ENCODE assay signal across 24 cellular contexts in genomic region chr10:53010362-53010907, GRCh38.
DNase-seq lines count a peak whose midpoint lies in the region; ATAC-seq, FAIRE-seq and TF ChIP-seq lines count a peak whose summit lies in the region.
"Had no signal": no experiment of that assay in that cellular context is flagged by ENCODE, and none has a peak within 500 bp of the region (broad histone marks: within the 10 kb centered on the region; RNA-seq: fewer than 3 reads in every experiment).

No MANE protein-coding gene starts in this region.

- H3K9ac ChIP-seq in HepG2 (ENCODE audit: insufficient read depth, low read depth, low read length) = no peak overlapping the region
- H3K9ac ChIP-seq: SK-N-SH had no signal

- H4K20me1 ChIP-seq in HepG2 (ENCODE audit: insufficient read depth, low read length) = no peaks in the 10 kb centered on the region

- no peaks in the 10 kb centered on the region for H3K79me2 ChIP-seq in HepG2 (ENCODE audit: insufficient read depth, low read length)

- H3K4me1 ChIP-seq in HepG2 (ENCODE audit: insufficient read depth, low read length) = peaks cover 58% of the 10 kb centered on the region
- H3K4me1 ChIP-seq in right lobe of liver = peaks cover 0 to 23% (median 9%) of the 10 kb centered on the region in 4 donors
- H3K4me1 ChIP-seq in pancreas = peaks cover 0 to 10% (median 9%) of the 10 kb centered on the region in 3 donors
- H3K4me1 ChIP-seq: Peyer's patch had no signal

- no peak for FAIRE-seq in HepG2 (lab: Jason Lieb, UNC)
- no peak for FAIRE-seq in pancreas (lab: Jason Lieb, UNC)
- FAIRE-seq: D721Med, GM12878 had no signal

- H3K27ac ChIP-seq in HepG2 (ENCODE audit: extremely low read length, insufficient read depth, low read length) (peak overlapping the region; percentile 51), right lobe of liver (no peak overlapping the region), pancreas (no peak overlapping the region)
- H3K27ac ChIP-seq: Peyer's patch had no signal

- H3K36me3 ChIP-seq in HepG2 (replicated peaks in 1 of 2; ENCODE audit: control insufficient read depth in 1 of 2, insufficient read depth in 2 of 2, low read length in 2 of 2) = no peaks in the 10 kb centered on the region
- H3K36me3 ChIP-seq in right lobe of liver = no peaks in the 10 kb centered on the region
- no peaks in the 10 kb centered on the region for H3K36me3 ChIP-seq in pancreas
- H3K36me3 ChIP-seq: MG63, Peyer's patch had no signal

- ATAC-seq in HepG2 (no peak), right lobe of liver (no peak), pancreas (peak in 3 of 4 donors; percentile 52 to 80 (median 64))
- ATAC-seq: GM12878 had no signal

- TF ChIP-seq CTCF in HepG2 (CRISPR knock-in tag; IDR thresholded peaks at IDR 0.05) (no peak), right lobe of liver (IDR thresholded peaks at IDR 0.05) (no peak), pancreas (IDR thresholded peaks at IDR 0.05) (no peak)

- H3K27me3 ChIP-seq in HepG2 (ENCODE audit: control insufficient read depth in 1 of 2, insufficient read depth in 2 of 2, low read length in 2 of 2) = no peaks in the 10 kb centered on the region; a peak in 1 of 5 replicates
- H3K27me3 ChIP-seq in right lobe of liver = no peaks in the 10 kb centered on the region
- H3K27me3 ChIP-seq in pancreas = no peaks in the 10 kb centered on the region
- H3K27me3 ChIP-seq: MG63, Peyer's patch had no signal

- TF ChIP-seq RAD21 in HepG2 (CRISPR knock-in tag; IDR thresholded peaks at IDR 0.05) = no peak

- H3K4me2 ChIP-seq in HepG2 (ENCODE audit: low read depth, low read length) = no peak overlapping the region
- H3K4me2 ChIP-seq: SK-N-SH had no signal

- no peak overlapping the region for H3K27ac Mint-ChIP-seq in activated naive CD8-positive, alpha-beta T cell treated with anti-CD3 and anti-CD28 coated beads for 36 hours

- no peaks in the 10 kb centered on the region for H3K27me3 Mint-ChIP-seq in activated naive CD8-positive, alpha-beta T cell treated with anti-CD3 and anti-CD28 coated beads for 36 hours

- TF ChIP-seq POLR2A in HepG2 (IDR thresholded peaks at IDR 0.05; ENCODE audit: insufficient read depth in 1 of 2, low read depth in 2 of 2, low read length in 2 of 2) (no peak), right lobe of liver (IDR thresholded peaks at IDR 0.05) (no peak)

- peaks cover 4% of the 10 kb centered on the region for H3K9me3 Mint-ChIP-seq in activated naive CD8-positive, alpha-beta T cell treated with anti-CD3 and anti-CD28 coated beads for 36 hours

- CTCF ChIA-PET in HepG2 (lab: Yijun Ruan, JAX; ENCODE audit: low intra/inter-chr PET ratio, low total read pairs) = no interaction called here

- intact Hi-C loops in HepG2 (cut with micrococcal nuclease; ENCODE audit: unreplicated experiment) (loop anchor here (5.0 kb wide), 1 partner anchor 1862 kb away; no protein-coding TSS in a partner anchor), right lobe of liver (cut with DNase I) (no loop called here), pancreas (cut with DNase I) (no loop called here)

- H3K36me3 Mint-ChIP-seq in activated naive CD8-positive, alpha-beta T cell treated with anti-CD3 and anti-CD28 coated beads for 36 hours = no peaks in the 10 kb centered on the region

- H3K4me1 Mint-ChIP-seq in activated naive CD8-positive, alpha-beta T cell treated with anti-CD3 and anti-CD28 coated beads for 36 hours = no peaks in the 10 kb centered on the region

- H3K9me3 ChIP-seq in HepG2 (ENCODE audit: low read length) (peaks cover 7% of the 10 kb centered on the region; the same call in 1 of the 2 replicates), right lobe of liver (no peaks in the 10 kb centered on the region), pancreas (no peaks in the 10 kb centered on the region)
- H3K9me3 ChIP-seq: MG63, Peyer's patch, SK-N-SH had no signal

- peak overlapping the region; percentile 8 for H2AFZ ChIP-seq in HepG2 (ENCODE audit: low read length)

- WGBS in HepG2 (ENCODE audit: low lambda C conversion rate) = 35% methylated on average over 3 of the region's 3 CpGs
- 77% methylated on average over 3 of the region's 3 CpGs for WGBS in right lobe of liver (ENCODE audit: insufficient coverage, low coverage, low lambda C conversion rate, missing lambda C conversion rate)
- 24 to 43% methylated on average over 3 of the region's 3 CpGs for WGBS in pancreas, 2 donors

- in situ Hi-C loops in HepG2 (cut with HindIII; ENCODE audit: extremely low pct_ligation_motif_present, low pct_unique_long_range_greater_than_20kb) = no loop called here

- H3K4me3 ChIP-seq in HepG2 (replicated peaks in 1 of 3; ENCODE audit: insufficient read depth in 1 of 3, low read depth in 2 of 3, low read length in 3 of 3) (no peak overlapping the region), right lobe of liver (no peak overlapping the region), pancreas (no peak overlapping the region)
- H3K4me3 ChIP-seq: GM12878, MG63, Peyer's patch had no signal

- DNase-seq in HepG2 (ENCODE audit: low spot score) (peak; percentile 56), right lobe of liver (no peak), NCI-H774 (lab: John Stamatoyannopoulos, UW) (peak; percentile 59), pancreas (no peak), OCI-M1 (lab: John Stamatoyannopoulos, UW) (no peak), mucosa of gallbladder (ENCODE audit: low spot score) (no peak)
- no peak for DNase-seq in activated naive CD8-positive, alpha-beta T cell treated with anti-CD3 and anti-CD28 coated beads for 36 hours
- DNase-seq: GDM1, GOT3, HCEC 1CT, IMR-90, KG1, MG63, NCI-H1105 treated with DMSO at 0.1 percent for 48 hours, NCI-H1694, NCI-H2029 treated with DMSO at 0.1 percent for 48 hours, NCI-H2227 treated with DMSO at 0.1 percent for 48 hours, NCI-H510A treated with DMSO at 0.1 percent for 48 hours, Peyer's patch, SIG-M5, SK-N-SH, SW 1271 had no signal

- H3K4me3 Mint-ChIP-seq in activated naive CD8-positive, alpha-beta T cell treated with anti-CD3 and anti-CD28 coated beads for 36 hours = no peak overlapping the region

- BruUV-seq in HepG2 (replicated peaks; lab: Mats Ljungman, UMichigan) = no TSS peak

- TF ChIP-seq EP300 in HepG2 (IDR thresholded peaks at IDR 0.05; ENCODE audit: low read depth in 2 of 2, low read length in 2 of 2) (peak in 1 of 2 experiments; percentile 65; a peak in 2 of 4 replicates), HepG2 (CRISPR knock-in tag; IDR thresholded peaks at IDR 0.05; ENCODE audit: borderline replicate concordance) (no peak)

- POLR2A ChIA-PET in HepG2 (lab: Yijun Ruan, JAX) = no interaction called here

TF ChIP-seq in HepG2, 621 proteins besides CTCF, POLR2A, EP300 and RAD21 (continues in another document):
- TF ChIP-seq BCL6 (CRISPR knock-in tag; IDR thresholded peaks at IDR 0.05) (peak; percentile 39; the same call in 1 of the 2 replicates), ZMYM4 (CRISPR knock-in tag; IDR thresholded peaks at IDR 0.05) (peak; percentile 20; the same call in 1 of the 2 replicates), TFAP4 (IDR thresholded peaks at IDR 0.05; ENCODE audit: borderline replicate concordance, low read depth) (0 out of 2 replicates have a peak, but pooled peaks have one; percentile 14), JUNB (CRISPR knock-in tag; IDR thresholded peaks at IDR 0.05; ENCODE audit: borderline replicate concordance) (no peak), ZNF629 (CRISPR knock-in tag; conservative IDR thresholded peaks at IDR 0.05) (no peak), SOX5 (CRISPR knock-in tag; IDR thresholded peaks at IDR 0.05; ENCODE audit: borderline replicate concordance) (peak; percentile 49; the same call in 1 of the 2 replicates), PPARG (CRISPR knock-in tag; conservative IDR thresholded peaks at IDR 0.05) (peak; percentile 22; the same call in 1 of the 2 replicates), FOXA3 (CRISPR knock-in tag; IDR thresholded peaks at IDR 0.05) (peak; percentile 34; the same call in 1 of the 2 replicates), HNF4A (CRISPR knock-in tag; IDR thresholded peaks at IDR 0.05) (peak; percentile 16; the same call in 1 of the 2 replicates), TCF7 (IDR thresholded peaks at IDR 0.05; ENCODE audit: low read depth) (peak; percentile 72), NFIC (IDR thresholded peaks at IDR 0.05; ENCODE audit: low read length) (0 out of 2 replicates have a peak, but pooled peaks have one; percentile 46), NCOA2 (CRISPR knock-in tag; IDR thresholded peaks at IDR 0.05) (peak; percentile 46; the same call in 1 of the 2 replicates), SOX13 (IDR thresholded peaks at IDR 0.05) (no peak), SOX13 (CRISPR knock-in tag; conservative IDR thresholded peaks at IDR 0.05 in 1 of 2, IDR thresholded peaks at IDR 0.05 in 1 of 2) (peak in 1 of 2 experiments; percentile 56; a peak in 1 of 4 replicates), ZNF256 (CRISPR knock-in tag; conservative IDR thresholded peaks at IDR 0.05) (no peak), POGK (CRISPR knock-in tag; conservative IDR thresholded peaks at IDR 0.05) (no peak)

Comparison
In these comparisons a context has a peak if more than half of its experiments do, and no peak if none do; other contexts are left out.
1. DNase-seq: peak in HepG2 (single experiment) and NCI-H774 (single experiment); none in right lobe of liver (0 of 3), pancreas (0 of 6), activated naive CD8-positive, alpha-beta T cell treated with anti-CD3 and anti-CD28 coated beads for 36 hours (single experiment), OCI-M1 (single experiment) and mucosa of gallbladder (single experiment).
2. ATAC-seq: peak in pancreas (3 of 4); none in HepG2 (single experiment) and right lobe of liver (0 of 4).